ENCODE assay signal across 20 cellular contexts in the genomic region with DNA sequence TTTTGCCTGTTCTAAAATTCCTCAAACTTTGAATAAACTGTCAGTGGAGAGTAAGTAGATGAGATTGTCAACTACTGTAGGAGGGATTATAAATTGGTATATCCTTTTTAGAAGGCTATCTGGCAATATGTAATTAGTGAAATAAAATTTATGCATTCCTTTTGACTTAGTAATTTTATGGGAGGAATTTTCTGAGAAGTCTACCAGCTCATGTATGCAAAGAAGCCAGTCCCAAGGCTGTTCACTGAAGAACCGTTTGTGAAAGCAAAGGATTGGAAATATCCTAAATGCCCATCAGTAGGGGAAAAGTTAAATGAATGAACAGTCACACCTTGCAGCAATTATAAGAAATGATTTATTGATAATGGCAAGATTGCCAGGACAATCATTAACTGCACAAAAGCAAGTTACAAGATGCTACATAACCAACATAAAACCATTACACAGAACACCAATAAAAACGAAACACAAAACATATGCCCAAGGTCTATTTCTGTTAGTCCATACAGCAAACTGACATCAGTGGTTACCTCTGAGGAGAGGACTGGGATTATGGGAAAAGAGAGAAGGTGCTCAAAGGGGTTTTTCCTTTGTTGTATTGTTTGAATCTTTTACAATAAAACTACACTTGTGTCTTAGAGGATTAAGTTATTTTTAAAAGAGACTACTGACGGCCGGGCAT. TPM values are rescaled to one million over a fixed set of nuclear protein-coding genes. Genes with fewer than 3 reads are reported as not detected.
DNase-seq lines count a peak whose midpoint lies in the region; ATAC-seq and TF ChIP-seq lines count a peak whose summit lies in the region.
"Had no signal": no experiment of that assay in that cellular context is flagged by ENCODE, and none has a peak within 500 bp of the region (broad histone marks: within the 10 kb centered on the region; RNA-seq: fewer than 3 reads in every experiment).

No MANE protein-coding gene starts in this region.

- no peaks in the 10 kb centered on the region for H3K9me3 Mint-ChIP-seq in chondrocyte (ENCODE audit: low read depth)
- H3K9me3 Mint-ChIP-seq: activated T-helper 1 cell treated with anti-CD3 and anti-CD28 coated beads, Interleukin-12 subunit alpha, Interleukin-12 subunit beta, Interleukin-2, Interleukin-4 antibody, amounts not matched to agents 30 ng/mL and 10 ng/mL and 1 ng/mL, durations not matched to agents 14 hours and 24 hours and 36 hours; CD8-positive, alpha-beta T cell had no signal

- no peak overlapping the region for H3K4me3 Mint-ChIP-seq in chondrocyte (ENCODE audit: unreplicated experiment)
- H3K4me3 Mint-ChIP-seq: activated CD8-positive, alpha-beta T cell treated with anti-CD3 and anti-CD28 coated beads, Interleukin-2, amount 10 ng/mL, durations not matched to agents 7 days and 5 days; activated T-helper 1 cell treated with anti-CD3 and anti-CD28 coated beads, Interleukin-12 subunit alpha, Interleukin-12 subunit beta, Interleukin-2, Interleukin-4 antibody, amounts not matched to agents 30 ng/mL and 10 ng/mL and 1 ng/mL, durations not matched to agents 14 hours and 24 hours and 36 hours; CD8-positive, alpha-beta T cell; neural progenitor cell had no signal

- no peak for TF ChIP-seq CTCF in cardiac muscle cell (IDR thresholded peaks at IDR 0.05; ENCODE audit: low read depth, low read length)
- TF ChIP-seq CTCF in chondrocyte (IDR thresholded peaks at IDR 0.05), result no peak
- TF ChIP-seq CTCF in mucosa of descending colon (IDR thresholded peaks at IDR 0.05), result no peak
- no peak for TF ChIP-seq CTCF in Peyer's patch (IDR thresholded peaks at IDR 0.05)

- no peak for ATAC-seq in left ventricle myocardium superior
- ATAC-seq in mucosa of descending colon, result peak; percentile 8
- no peak for ATAC-seq in sciatic nerve
- no peak for ATAC-seq in HG03159 (IDR thresholded peaks at IDR 0.05; ENCODE audit: unreplicated experiment)
- ATAC-seq: activated CD8-positive, alpha-beta T cell treated with anti-CD3 and anti-CD28 coated beads, Interleukin-2, amount 10 ng/mL, durations not matched to agents 7 days and 5 days; CD8-positive, alpha-beta T cell; esophagus mucosa had no signal

- H3K4me1 Mint-ChIP-seq in chondrocyte (ENCODE audit: low read depth), result peaks cover 78% of the 10 kb centered on the region

- no peaks in the 10 kb centered on the region for H3K9me3 ChIP-seq in cardiac muscle cell (ENCODE audit: low read depth)
- no peaks in the 10 kb centered on the region for H3K9me3 ChIP-seq in mucosa of descending colon
- H3K9me3 ChIP-seq in Peyer's patch, result no peaks in the 10 kb centered on the region
- H3K9me3 ChIP-seq: stomach had no signal

- intact Hi-C loops in left ventricle myocardium superior (cut with micrococcal nuclease) (no loop called here), mucosa of descending colon (cut with DNase I, micrococcal nuclease) (no loop called here), sciatic nerve (cut with DNase I) (no loop called here)

- H3K27ac ChIP-seq in cardiac muscle cell (peak overlapping the region; percentile 21), Peyer's patch (no peak overlapping the region)
- H3K27ac ChIP-seq: neural progenitor cell had no signal

- no peaks in the 10 kb centered on the region for H3K27me3 Mint-ChIP-seq in chondrocyte (ENCODE audit: low read depth)

- H3K36me3 ChIP-seq in cardiac muscle cell (no peaks in the 10 kb centered on the region), mucosa of descending colon (ENCODE audit: low read depth) (no peaks in the 10 kb centered on the region), Peyer's patch (no peaks in the 10 kb centered on the region)
- H3K36me3 ChIP-seq: neural progenitor cell, stomach had no signal

- no peak for DNase-seq in cardiac muscle cell (ENCODE audit: low read depth in 1 of 2, low spot score in 1 of 2)
- DNase-seq in left ventricle myocardium superior, result no peak
- no peak for DNase-seq in chondrocyte (ENCODE audit: low spot score)
- DNase-seq in mucosa of descending colon, result no peak
- DNase-seq in Peyer's patch, result no peak
- no peak for DNase-seq in sciatic nerve (ENCODE audit: low spot score)
- DNase-seq in erythroblast (lab: John Stamatoyannopoulos, UW), result no peak
- DNase-seq: 8988T; activated CD8-positive, alpha-beta T cell treated with anti-CD3 and anti-CD28 coated beads, Interleukin-2, amount 10 ng/mL, durations not matched to agents 7 days and 5 days; CD8-positive, alpha-beta T cell; H7; NCI-H1048; NCI-H2227 treated with DMSO at 0.1 percent for 48 hours; stomach had no signal

- H3K4me3 ChIP-seq in cardiac muscle cell, result no peak overlapping the region
- H3K4me3 ChIP-seq in mucosa of descending colon, result no peak overlapping the region
- H3K4me3 ChIP-seq in Peyer's patch, result no peak overlapping the region
- H3K4me3 ChIP-seq: lung, neural progenitor cell, stomach had no signal

- H3K27me3 ChIP-seq in cardiac muscle cell, result no peaks in the 10 kb centered on the region
- no peaks in the 10 kb centered on the region for H3K27me3 ChIP-seq in Peyer's patch
- H3K27me3 ChIP-seq: stomach had no signal

- H3K27ac Mint-ChIP-seq in chondrocyte (ENCODE audit: unreplicated experiment), result peak overlapping the region; percentile 87
- H3K27ac Mint-ChIP-seq: activated CD8-positive, alpha-beta T cell treated with anti-CD3 and anti-CD28 coated beads, Interleukin-2, amount 10 ng/mL, durations not matched to agents 7 days and 5 days; activated T-helper 1 cell treated with anti-CD3 and anti-CD28 coated beads, Interleukin-12 subunit alpha, Interleukin-12 subunit beta, Interleukin-2, Interleukin-4 antibody, amounts not matched to agents 30 ng/mL and 10 ng/mL and 1 ng/mL, durations not matched to agents 14 hours and 24 hours and 36 hours; CD8-positive, alpha-beta T cell; IgD-negative memory B cell; neural progenitor cell had no signal

- TF ChIP-seq POLR2A in Peyer's patch (IDR thresholded peaks at IDR 0.05), result no peak
- TF ChIP-seq POLR2A in erythroblast (IDR thresholded peaks at IDR 0.05; ENCODE audit: low read length), result no peak

- peaks cover 13% of the 10 kb centered on the region for H3K4me1 ChIP-seq in cardiac muscle cell (ENCODE audit: low read depth)
- H3K4me1 ChIP-seq in mucosa of descending colon (ENCODE audit: low read depth), result peaks cover 13% of the 10 kb centered on the region
- peaks cover 0 to 7% (median 2%) of the 10 kb centered on the region in 4 donors for H3K4me1 ChIP-seq in Peyer's patch
- H3K4me1 ChIP-seq: neural progenitor cell had no signal

- H3K36me3 Mint-ChIP-seq in chondrocyte (ENCODE audit: low read depth), result no peaks in the 10 kb centered on the region
- H3K36me3 Mint-ChIP-seq: CD8-positive, alpha-beta T cell; IgD-negative memory B cell; neural progenitor cell had no signal

RNA-seq across cellular contexts. Expression of a gene that starts 4.6 kb away (rescaled TPM):
- 231 and 335 TPM in 2 replicates for total RNA-seq in cardiac muscle cell
- 629 and 743 TPM in 2 replicates for polyA plus RNA-seq in cardiac muscle cell
- total RNA-seq in left ventricle myocardium superior, result 836 TPM
- total RNA-seq in chondrocyte, result 878 to 1,290 TPM (median 1,265 TPM) in 3 replicates
- 100 to 1,000 TPM; 261 to 946 (median 284) TPM for total RNA-seq in mucosa of descending colon
- total RNA-seq in Peyer's patch, result 100 to 1,000 TPM; 111 to 151 (median 117) TPM
- 268 TPM for total RNA-seq in sciatic nerve

RNA-seq across cellular contexts. Expression of a gene that starts 34.1 kb away (rescaled TPM):
- total RNA-seq in cardiac muscle cell (3.2 and 7.1 TPM in 2 replicates), left ventricle myocardium superior (0.55 TPM), chondrocyte (9.6 to 14.4 TPM (median 11.7 TPM) in 3 replicates), mucosa of descending colon (1 to 10 TPM in 1 of 3 donors, under 1 TPM in 2; 0.17 to 1.1 (median 0.70) TPM), Peyer's patch (1 to 10 TPM in 1 of 4 donors, under 1 TPM in 1, not detected in 2; 0.57 to 2.5 TPM), sciatic nerve (0.98 TPM)
- polyA plus RNA-seq in cardiac muscle cell, result 4.9 and 5.3 TPM in 2 replicates
- polyA plus RNA-seq: IgD-negative memory B cell had no signal
